Comparison of ENCODE assay signal across 1 cellular context in genomic region chr1:37479255-37480124, GRCh38.
TF ChIP-seq lines count a peak whose summit lies in the region.

No MANE protein-coding gene starts in this region.

TF ChIP-seq in K562, 482 proteins besides CTCF, POLR2A, EP300 and RAD21 (continued from another document and continues in another):
- no peak for TF ChIP-seq BRF2 (IDR thresholded peaks at IDR 0.05; ENCODE audit: borderline replicate concordance, insufficient read depth, insufficient read length)
- no peak for TF ChIP-seq MAFF (IDR thresholded peaks at IDR 0.05; ENCODE audit: low read length)
- no peak for TF ChIP-seq JUNB (CRISPR knock-in tag; conservative IDR thresholded peaks at IDR 0.05)
- peak; percentile 76 for TF ChIP-seq CEBPG (CRISPR knock-in tag; IDR thresholded peaks at IDR 0.05)
- TF ChIP-seq CEBPG (tag; conservative IDR thresholded peaks at IDR 0.05 in 1 of 2, IDR thresholded peaks at IDR 0.05 in 1 of 2) = peak; percentile 80 to 83; a peak in 3 of 4 replicates
- TF ChIP-seq, protein P1, sequence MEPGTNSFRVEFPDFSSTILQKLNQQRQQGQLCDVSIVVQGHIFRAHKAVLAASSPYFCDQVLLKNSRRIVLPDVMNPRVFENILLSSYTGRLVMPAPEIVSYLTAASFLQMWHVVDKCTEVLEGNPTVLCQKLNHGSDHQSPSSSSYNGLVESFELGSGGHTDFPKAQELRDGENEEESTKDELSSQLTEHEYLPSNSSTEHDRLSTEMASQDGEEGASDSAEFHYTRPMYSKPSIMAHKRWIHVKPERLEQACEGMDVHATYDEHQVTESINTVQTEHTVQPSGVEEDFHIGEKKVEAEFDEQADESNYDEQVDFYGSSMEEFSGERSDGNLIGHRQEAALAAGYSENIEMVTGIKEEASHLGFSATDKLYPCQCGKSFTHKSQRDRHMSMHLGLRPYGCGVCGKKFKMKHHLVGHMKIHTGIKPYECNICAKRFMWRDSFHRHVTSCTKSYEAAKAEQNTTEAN (CRISPR knock-in tag; IDR thresholded peaks at IDR 0.05) = peak; percentile 60; the same call in 1 of the 2 replicates
- TF ChIP-seq ZFPM2 (CRISPR knock-in tag; IDR thresholded peaks at IDR 0.05) = no peak
- no peak for TF ChIP-seq CBFB (CRISPR knock-in tag; IDR thresholded peaks at IDR 0.05)
- TF ChIP-seq NEUROD1 (IDR thresholded peaks at IDR 0.05; ENCODE audit: borderline replicate concordance, low read depth, low read length, partially characterized antibody) = peak; percentile 75
- peak in 1 of 2 experiments; percentile 34; a peak in 1 of 3 replicates for TF ChIP-seq CBX3 (IDR thresholded peaks at IDR 0.05; ENCODE audit: borderline replicate concordance in 1 of 2, low read length in 2 of 2)
- TF ChIP-seq, protein P2, sequence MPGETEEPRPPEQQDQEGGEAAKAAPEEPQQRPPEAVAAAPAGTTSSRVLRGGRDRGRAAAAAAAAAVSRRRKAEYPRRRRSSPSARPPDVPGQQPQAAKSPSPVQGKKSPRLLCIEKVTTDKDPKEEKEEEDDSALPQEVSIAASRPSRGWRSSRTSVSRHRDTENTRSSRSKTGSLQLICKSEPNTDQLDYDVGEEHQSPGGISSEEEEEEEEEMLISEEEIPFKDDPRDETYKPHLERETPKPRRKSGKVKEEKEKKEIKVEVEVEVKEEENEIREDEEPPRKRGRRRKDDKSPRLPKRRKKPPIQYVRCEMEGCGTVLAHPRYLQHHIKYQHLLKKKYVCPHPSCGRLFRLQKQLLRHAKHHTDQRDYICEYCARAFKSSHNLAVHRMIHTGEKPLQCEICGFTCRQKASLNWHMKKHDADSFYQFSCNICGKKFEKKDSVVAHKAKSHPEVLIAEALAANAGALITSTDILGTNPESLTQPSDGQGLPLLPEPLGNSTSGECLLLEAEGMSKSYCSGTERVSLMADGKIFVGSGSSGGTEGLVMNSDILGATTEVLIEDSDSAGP (CRISPR knock-in tag; IDR thresholded peaks at IDR 0.05) = peak; percentile 66; the same call in 1 of the 2 replicates
- no peak for TF ChIP-seq NFE2L1 (tag; IDR thresholded peaks at IDR 0.05; ENCODE audit: borderline replicate concordance, low read depth)
- TF ChIP-seq HNRNPLL (IDR thresholded peaks at IDR 0.05; ENCODE audit: low read depth, low read length, poor library complexity, severe bottlenecking) = no peak
- TF ChIP-seq TAF15 (IDR thresholded peaks at IDR 0.05; ENCODE audit: low read depth, low read length) = no peak
- TF ChIP-seq RHOXF2B (CRISPR knock-in tag; conservative IDR thresholded peaks at IDR 0.05) = no peak
- TF ChIP-seq ZNF146 (CRISPR knock-in tag; IDR thresholded peaks at IDR 0.05; ENCODE audit: unreplicated experiment) = no peak
- TF ChIP-seq STAT5B (CRISPR knock-in tag; IDR thresholded peaks at IDR 0.05) = no peak
- no peak for TF ChIP-seq MCM7 (IDR thresholded peaks at IDR 0.05)
- peak; percentile 69 for TF ChIP-seq SMAD1 (IDR thresholded peaks at IDR 0.05; ENCODE audit: low read depth, low read length, partially characterized antibody)
- 0 out of 2 replicates have a peak, but pooled peaks have one; percentile 15 for TF ChIP-seq STAT5A (IDR thresholded peaks at IDR 0.05; ENCODE audit: borderline replicate concordance, low read length)
- TF ChIP-seq RBM17 (IDR thresholded peaks at IDR 0.05; ENCODE audit: borderline replicate concordance, low read depth, low read length) = no peak
- TF ChIP-seq, protein P3, sequence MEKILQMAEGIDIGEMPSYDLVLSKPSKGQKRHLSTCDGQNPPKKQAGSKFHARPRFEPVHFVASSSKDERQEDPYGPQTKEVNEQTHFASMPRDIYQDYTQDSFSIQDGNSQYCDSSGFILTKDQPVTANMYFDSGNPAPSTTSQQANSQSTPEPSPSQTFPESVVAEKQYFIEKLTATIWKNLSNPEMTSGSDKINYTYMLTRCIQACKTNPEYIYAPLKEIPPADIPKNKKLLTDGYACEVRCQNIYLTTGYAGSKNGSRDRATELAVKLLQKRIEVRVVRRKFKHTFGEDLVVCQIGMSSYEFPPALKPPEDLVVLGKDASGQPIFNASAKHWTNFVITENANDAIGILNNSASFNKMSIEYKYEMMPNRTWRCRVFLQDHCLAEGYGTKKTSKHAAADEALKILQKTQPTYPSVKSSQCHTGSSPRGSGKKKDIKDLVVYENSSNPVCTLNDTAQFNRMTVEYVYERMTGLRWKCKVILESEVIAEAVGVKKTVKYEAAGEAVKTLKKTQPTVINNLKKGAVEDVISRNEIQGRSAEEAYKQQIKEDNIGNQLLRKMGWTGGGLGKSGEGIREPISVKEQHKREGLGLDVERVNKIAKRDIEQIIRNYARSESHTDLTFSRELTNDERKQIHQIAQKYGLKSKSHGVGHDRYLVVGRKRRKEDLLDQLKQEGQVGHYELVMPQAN (IDR thresholded peaks at IDR 0.05; ENCODE audit: borderline replicate concordance) = peak; percentile 31; the same call in 1 of the 2 replicates
- no peak for TF ChIP-seq HNRNPH1 (optimal IDR thresholded peaks at IDR 0.05; ENCODE audit: low read depth, low read length)
- TF ChIP-seq NFATC3 (IDR thresholded peaks at IDR 0.05) = no peak
- TF ChIP-seq TOE1 (IDR thresholded peaks at IDR 0.05; ENCODE audit: borderline replicate concordance) = peak; percentile 60; the same call in 1 of the 2 replicates
- TF ChIP-seq TOE1 (CRISPR knock-in tag; IDR thresholded peaks at IDR 0.05; ENCODE audit: borderline replicate concordance, low read depth) = no peak
- TF ChIP-seq KAT8 (IDR thresholded peaks at IDR 0.05; ENCODE audit: low read depth) = no peak
- TF ChIP-seq MEF2A (IDR thresholded peaks at IDR 0.05; ENCODE audit: control insufficient read depth, low read depth, low read length) = no peak
- TF ChIP-seq NELFE (IDR thresholded peaks at IDR 0.05; ENCODE audit: insufficient read depth, insufficient read length) = no peak
- TF ChIP-seq MCM3 (IDR thresholded peaks at IDR 0.05) = no peak
- no peak for TF ChIP-seq TCFL5 (CRISPR knock-in tag; conservative IDR thresholded peaks at IDR 0.05)
- TF ChIP-seq SRSF7 (optimal IDR thresholded peaks at IDR 0.05; ENCODE audit: low read depth, low read length) = no peak
- TF ChIP-seq RBBP5 (IDR thresholded peaks at IDR 0.05; ENCODE audit: borderline replicate concordance, insufficient read depth, low read length, poor library complexity, severe bottlenecking) = no peak
- TF ChIP-seq TEAD1 (CRISPR knock-in tag; IDR thresholded peaks at IDR 0.05) = no peak; a peak in 1 of 4 replicates
- TF ChIP-seq ZNF121 (CRISPR knock-in tag; conservative IDR thresholded peaks at IDR 0.05) = no peak
- peak; percentile 63; the same call in 1 of the 2 replicates for TF ChIP-seq ZNF175 (CRISPR knock-in tag; IDR thresholded peaks at IDR 0.05; ENCODE audit: low read depth)
- no peak for TF ChIP-seq ZNF717 (CRISPR knock-in tag; IDR thresholded peaks at IDR 0.05)
- TF ChIP-seq NR2F6 (CRISPR knock-in tag; IDR thresholded peaks at IDR 0.05) = no peak
- no peak for TF ChIP-seq ZSCAN29 (IDR thresholded peaks at IDR 0.05)
- TF ChIP-seq ZC3H4 (CRISPR knock-in tag; IDR thresholded peaks at IDR 0.05; ENCODE audit: borderline replicate concordance) = no peak
- TF ChIP-seq, protein P4, sequence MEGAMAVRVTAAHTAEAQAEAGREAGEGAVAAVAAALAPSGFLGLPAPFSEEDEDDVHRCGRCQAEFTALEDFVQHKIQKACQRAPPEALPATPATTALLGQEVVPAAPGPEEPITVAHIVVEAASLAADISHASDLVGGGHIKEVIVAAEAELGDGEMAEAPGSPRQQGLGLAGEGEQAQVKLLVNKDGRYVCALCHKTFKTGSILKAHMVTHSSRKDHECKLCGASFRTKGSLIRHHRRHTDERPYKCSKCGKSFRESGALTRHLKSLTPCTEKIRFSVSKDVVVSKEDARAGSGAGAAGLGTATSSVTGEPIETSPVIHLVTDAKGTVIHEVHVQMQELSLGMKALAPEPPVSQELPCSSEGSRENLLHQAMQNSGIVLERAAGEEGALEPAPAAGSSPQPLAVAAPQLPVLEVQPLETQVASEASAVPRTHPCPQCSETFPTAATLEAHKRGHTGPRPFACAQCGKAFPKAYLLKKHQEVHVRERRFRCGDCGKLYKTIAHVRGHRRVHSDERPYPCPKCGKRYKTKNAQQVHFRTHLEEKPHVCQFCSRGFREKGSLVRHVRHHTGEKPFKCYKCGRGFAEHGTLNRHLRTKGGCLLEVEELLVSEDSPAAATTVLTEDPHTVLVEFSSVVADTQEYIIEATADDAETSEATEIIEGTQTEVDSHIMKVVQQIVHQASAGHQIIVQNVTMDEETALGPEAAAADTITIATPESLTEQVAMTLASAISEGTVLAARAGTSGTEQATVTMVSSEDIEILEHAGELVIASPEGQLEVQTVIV (CRISPR knock-in tag; IDR thresholded peaks at IDR 0.05; ENCODE audit: borderline replicate concordance) = no peak
- TF ChIP-seq FOXJ3 (CRISPR knock-in tag; IDR thresholded peaks at IDR 0.05) = no peak
- no peak for TF ChIP-seq GABPB2 (CRISPR knock-in tag; conservative IDR thresholded peaks at IDR 0.05)
- TF ChIP-seq ZNF407 (IDR thresholded peaks at IDR 0.05; ENCODE audit: low read depth) = no peak
- no peak for TF ChIP-seq ILK (tag; IDR thresholded peaks at IDR 0.05; ENCODE audit: borderline replicate concordance, low read depth)
- peak; percentile 96 for TF ChIP-seq CEBPB (tag; IDR thresholded peaks at IDR 0.05)
- TF ChIP-seq, protein P5, sequence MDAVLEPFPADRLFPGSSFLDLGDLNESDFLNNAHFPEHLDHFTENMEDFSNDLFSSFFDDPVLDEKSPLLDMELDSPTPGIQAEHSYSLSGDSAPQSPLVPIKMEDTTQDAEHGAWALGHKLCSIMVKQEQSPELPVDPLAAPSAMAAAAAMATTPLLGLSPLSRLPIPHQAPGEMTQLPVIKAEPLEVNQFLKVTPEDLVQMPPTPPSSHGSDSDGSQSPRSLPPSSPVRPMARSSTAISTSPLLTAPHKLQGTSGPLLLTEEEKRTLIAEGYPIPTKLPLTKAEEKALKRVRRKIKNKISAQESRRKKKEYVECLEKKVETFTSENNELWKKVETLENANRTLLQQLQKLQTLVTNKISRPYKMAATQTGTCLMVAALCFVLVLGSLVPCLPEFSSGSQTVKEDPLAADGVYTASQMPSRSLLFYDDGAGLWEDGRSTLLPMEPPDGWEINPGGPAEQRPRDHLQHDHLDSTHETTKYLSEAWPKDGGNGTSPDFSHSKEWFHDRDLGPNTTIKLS (IDR thresholded peaks at IDR 0.05; ENCODE audit: borderline replicate concordance, low read depth) = no peak
- TF ChIP-seq, protein P6, sequence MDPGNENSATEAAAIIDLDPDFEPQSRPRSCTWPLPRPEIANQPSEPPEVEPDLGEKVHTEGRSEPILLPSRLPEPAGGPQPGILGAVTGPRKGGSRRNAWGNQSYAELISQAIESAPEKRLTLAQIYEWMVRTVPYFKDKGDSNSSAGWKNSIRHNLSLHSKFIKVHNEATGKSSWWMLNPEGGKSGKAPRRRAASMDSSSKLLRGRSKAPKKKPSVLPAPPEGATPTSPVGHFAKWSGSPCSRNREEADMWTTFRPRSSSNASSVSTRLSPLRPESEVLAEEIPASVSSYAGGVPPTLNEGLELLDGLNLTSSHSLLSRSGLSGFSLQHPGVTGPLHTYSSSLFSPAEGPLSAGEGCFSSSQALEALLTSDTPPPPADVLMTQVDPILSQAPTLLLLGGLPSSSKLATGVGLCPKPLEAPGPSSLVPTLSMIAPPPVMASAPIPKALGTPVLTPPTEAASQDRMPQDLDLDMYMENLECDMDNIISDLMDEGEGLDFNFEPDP (CRISPR knock-in tag; IDR thresholded peaks at IDR 0.05) = no peak
